ENCODE assay signal across 8 cellular contexts in the genomic region with DNA sequence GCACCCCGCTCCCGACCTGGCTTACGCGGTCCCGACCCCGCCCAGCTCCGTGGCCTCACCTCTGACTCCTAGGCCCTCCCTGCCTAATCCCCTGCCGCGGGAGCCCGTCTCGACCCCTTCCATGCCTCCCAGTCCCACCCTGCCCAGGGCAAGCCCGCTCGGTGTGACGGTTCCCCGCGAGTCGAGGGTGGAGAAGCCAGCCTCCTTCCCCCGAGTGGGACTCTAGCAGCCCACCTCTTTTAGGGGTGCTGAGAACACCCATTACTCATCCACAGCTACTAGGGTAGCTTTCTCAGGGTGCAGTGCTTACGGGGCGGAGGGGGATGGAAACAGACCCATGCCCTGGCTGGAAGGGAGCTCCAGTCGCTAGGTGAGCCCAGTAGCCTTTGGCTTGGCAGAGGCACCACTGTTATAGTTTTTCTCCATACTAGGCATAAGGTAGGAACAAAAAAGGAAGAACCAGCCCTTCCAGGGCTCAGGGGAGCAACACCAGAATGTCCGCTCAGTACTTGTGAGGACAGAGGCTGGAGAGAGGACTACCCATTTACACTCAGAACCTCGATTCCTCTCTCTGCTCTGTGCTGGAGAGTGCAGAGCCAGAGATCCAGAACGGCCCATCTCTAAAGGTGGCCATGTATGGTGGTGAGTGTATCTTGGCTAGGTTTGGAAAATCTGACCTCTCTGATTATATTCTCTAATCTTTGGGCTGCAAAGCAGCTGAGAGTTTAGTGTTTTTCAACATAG. TPM values are rescaled to one million over a fixed set of nuclear protein-coding genes. Genes with fewer than 3 reads are reported as not detected.
DNase-seq lines count a peak whose midpoint lies in the region; ATAC-seq and TF ChIP-seq lines count a peak whose summit lies in the region.

No MANE protein-coding gene starts in this region.

- no peak for ATAC-seq in stimulated activated naive CD8-positive, alpha-beta T cell treated with anti-CD3 and anti-CD28 coated beads, Interleukin-15, Interleukin-2, amounts not matched to agents 100 U/mL and 50 U/mL, for 24 hours
- ATAC-seq in natural killer cell (no peak), GM19467 (IDR thresholded peaks at IDR 0.05; ENCODE audit: unreplicated experiment) (no peak)

- peaks cover 30% of the 10 kb centered on the region for H3K4me1 Mint-ChIP-seq in stimulated activated naive CD8-positive, alpha-beta T cell treated with anti-CD3 and anti-CD28 coated beads, Interleukin-15, Interleukin-2, amounts not matched to agents 100 ng/mL and 50 ng/mL, for 24 hours (ENCODE audit: low read depth)
- H3K4me1 Mint-ChIP-seq in natural killer cell, result peaks cover 29 to 39% of the 10 kb centered on the region in 2 donors

- intact Hi-C loops in natural killer cell (cut with micrococcal nuclease), result loop anchor here (1.0 to 5.0 kb wide), 4 partner anchors 19 to 80 kb away; partner anchors contain the start of genes KHK, OST4, PREB and TMEM214

- no peak for DNase-seq in stimulated activated naive CD8-positive, alpha-beta T cell treated with anti-CD3 and anti-CD28 coated beads, Interleukin-15, Interleukin-2, amounts not matched to agents 100 U/mL and 50 U/mL, for 24 hours
- DNase-seq in WERI-Rb-1 (peak; percentile 58), natural killer cell (no peak), EL (no peak), pons (ENCODE audit: low spot score) (no peak)

- TF ChIP-seq CTCF in WERI-Rb-1 (IDR thresholded peaks at IDR 0.05; ENCODE audit: low read depth, low read length), result no peak
- TF ChIP-seq CTCF in natural killer cell (IDR thresholded peaks at IDR 0.05), result no peak

- H3K36me3 ChIP-seq in WERI-Rb-1 (peaks cover 43% of the 10 kb centered on the region), esophagus (ENCODE audit: control insufficient read depth in 2 of 2, insufficient read depth in 2 of 2, low read length in 1 of 2) (peaks cover 8 to 16% of the 10 kb centered on the region in 2 donors)

- peaks cover 7% of the 10 kb centered on the region for H3K27me3 Mint-ChIP-seq in stimulated activated naive CD8-positive, alpha-beta T cell treated with anti-CD3 and anti-CD28 coated beads, Interleukin-15, Interleukin-2, amounts not matched to agents 100 ng/mL and 50 ng/mL, for 24 hours
- H3K27me3 Mint-ChIP-seq in natural killer cell (ENCODE audit: low read depth in 2 of 2), result peaks cover 6 to 12% of the 10 kb centered on the region in 2 donors

- peak overlapping the region; percentile 85 for H3K4me3 ChIP-seq in WERI-Rb-1 (ENCODE audit: low read depth, low read length)
- peak overlapping the region; percentile 60 to 74 for H3K4me3 ChIP-seq in esophagus (ENCODE audit: low read depth in 1 of 2, low read length in 2 of 2)

- H3K9me3 ChIP-seq in WERI-Rb-1 (ENCODE audit: severe bottlenecking) (no peaks in the 10 kb centered on the region), esophagus (ENCODE audit: control insufficient read depth in 2 of 2, insufficient read depth in 1 of 2, low read depth in 1 of 2, low read length in 1 of 2) (no peaks in the 10 kb centered on the region)

- peak overlapping the region; percentile 81 for H3K27ac ChIP-seq in WERI-Rb-1
- H3K27ac ChIP-seq in esophagus (ENCODE audit: low read depth in 2 of 2, low read length in 1 of 2), result peak overlapping the region; percentile 91 to 93

- no peaks in the 10 kb centered on the region for H3K27me3 ChIP-seq in WERI-Rb-1 (ENCODE audit: insufficient read depth, low read depth, severe bottlenecking)
- no peaks in the 10 kb centered on the region for H3K27me3 ChIP-seq in esophagus (ENCODE audit: control insufficient read depth in 1 of 2, insufficient read depth in 2 of 2, low read length in 2 of 2)

- no peaks in the 10 kb centered on the region for H3K9me3 Mint-ChIP-seq in stimulated activated naive CD8-positive, alpha-beta T cell treated with anti-CD3 and anti-CD28 coated beads, Interleukin-15, Interleukin-2, amounts not matched to agents 100 ng/mL and 50 ng/mL, for 24 hours
- peaks cover 0 to 2% of the 10 kb centered on the region in 2 donors for H3K9me3 Mint-ChIP-seq in natural killer cell

- WGBS in esophagus, 2 donors, result 3 to 4% methylated on average over 24 of the region's 24 CpGs

- peak overlapping the region; percentile 53 for H3K27ac Mint-ChIP-seq in stimulated activated naive CD8-positive, alpha-beta T cell treated with anti-CD3 and anti-CD28 coated beads, Interleukin-15, Interleukin-2, amounts not matched to agents 100 ng/mL and 50 ng/mL, for 24 hours
- peak overlapping the region; percentile 81 to 99 for H3K27ac Mint-ChIP-seq in natural killer cell

- peak overlapping the region; percentile 88 for H3K4me3 Mint-ChIP-seq in stimulated activated naive CD8-positive, alpha-beta T cell treated with anti-CD3 and anti-CD28 coated beads, Interleukin-15, Interleukin-2, amounts not matched to agents 100 ng/mL and 50 ng/mL, for 24 hours
- peak overlapping the region; percentile 86 for H3K4me3 Mint-ChIP-seq in natural killer cell

- H3K4me1 ChIP-seq in esophagus (ENCODE audit: control insufficient read depth in 2 of 2, insufficient read depth in 2 of 2, low read length in 1 of 2), result no peaks in the 10 kb centered on the region

- H3K36me3 Mint-ChIP-seq in stimulated activated naive CD8-positive, alpha-beta T cell treated with anti-CD3 and anti-CD28 coated beads, Interleukin-15, Interleukin-2, amounts not matched to agents 100 ng/mL and 50 ng/mL, for 24 hours (ENCODE audit: low read depth), result peaks cover 31% of the 10 kb centered on the region
- H3K36me3 Mint-ChIP-seq in natural killer cell, result peaks cover 11% of the 10 kb centered on the region

RNA-seq across cellular contexts. Expression of gene AGBL5, which starts 0.6 kb away (rescaled TPM):
- 10 to 100 TPM in 1 of 2 donors, 1 to 10 TPM in 1; 7.6 to 10.6 TPM for polyA plus RNA-seq in esophagus
- 10 to 100 TPM in 2 of 3 donors, 1 to 10 TPM in 1; 10.0 to 12.0 (median 10.8) TPM for total RNA-seq in natural killer cell

RNA-seq across cellular contexts. Expression of gene TMEM214, which starts 19.3 kb away (rescaled TPM):
- polyA plus RNA-seq in esophagus, result 10 to 100 TPM; 29.0 to 35.2 TPM
- 10 to 100 TPM; 64.9 to 81.1 (median 79.2) TPM for total RNA-seq in natural killer cell

RNA-seq across cellular contexts. Expression of gene OST4, which starts 19.4 kb away (rescaled TPM):
- 100 to 1,000 TPM; 203 to 358 TPM for polyA plus RNA-seq in esophagus
- 100 to 1,000 TPM; 178 to 207 (median 192) TPM for total RNA-seq in natural killer cell

RNA-seq across cellular contexts. Expression of gene EMILIN1, which starts 26.3 kb away (rescaled TPM):
- polyA plus RNA-seq in esophagus, result 10 to 100 TPM; 10.7 to 12.1 TPM
- total RNA-seq in natural killer cell, result under 1 TPM; 0.31 to 0.78 (median 0.41) TPM

RNA-seq across cellular contexts. Expression of gene KHK, which starts 34.5 kb away (rescaled TPM):
- 1 to 10 TPM; 2.2 to 3.3 TPM for polyA plus RNA-seq in esophagus
- total RNA-seq in natural killer cell, result 1 to 10 TPM; 3.7 to 4.0 (median 3.8) TPM
